In genomic region chr1:109547412-109548320, GRCh38 we compare ENCODE assay signal across 1 cellular context.
TF ChIP-seq lines count a peak whose summit lies in the region.

No MANE protein-coding gene starts in this region.

TF ChIP-seq in K562, 482 proteins besides CTCF, POLR2A, EP300 and RAD21 (continued from another document and continues in another):
- no peak for TF ChIP-seq DDX20 (tag; IDR thresholded peaks at IDR 0.05; ENCODE audit: low read depth)
- no peak for TF ChIP-seq ZNF583 (CRISPR knock-in tag; IDR thresholded peaks at IDR 0.05)
- no peak for TF ChIP-seq POU5F1 (IDR thresholded peaks at IDR 0.05; ENCODE audit: borderline replicate concordance, low read depth, low read length, partially characterized antibody)
- no peak for TF ChIP-seq MIER1 (IDR thresholded peaks at IDR 0.05; ENCODE audit: low read depth)
- no peak for TF ChIP-seq MYBL2 (IDR thresholded peaks at IDR 0.05; ENCODE audit: low read depth)
- TF ChIP-seq MYBL2 (CRISPR knock-in tag; IDR thresholded peaks at IDR 0.05; ENCODE audit: borderline replicate concordance), result no peak
- TF ChIP-seq JUNB (CRISPR knock-in tag; conservative IDR thresholded peaks at IDR 0.05), result no peak
- TF ChIP-seq HNRNPLL (IDR thresholded peaks at IDR 0.05; ENCODE audit: low read depth, low read length, poor library complexity, severe bottlenecking), result peak; percentile 69
- TF ChIP-seq ELK1 (CRISPR knock-in tag; IDR thresholded peaks at IDR 0.05), result no peak
- TF ChIP-seq HES1 (IDR thresholded peaks at IDR 0.05; ENCODE audit: low read depth), result 0 out of 2 replicates have a peak, but pooled peaks have one; percentile 58
- no peak for TF ChIP-seq MTA1 (IDR thresholded peaks at IDR 0.05; ENCODE audit: borderline replicate concordance)
- no peak for TF ChIP-seq RCOR1 (IDR thresholded peaks at IDR 0.05; ENCODE audit: borderline replicate concordance in 1 of 2, low read depth in 2 of 2, low read length in 2 of 2)
- TF ChIP-seq BHLHE40 (IDR thresholded peaks at IDR 0.05; ENCODE audit: low read length), result no peak
- no peak for TF ChIP-seq TRIM25 (IDR thresholded peaks at IDR 0.05; ENCODE audit: borderline replicate concordance)
- no peak for TF ChIP-seq ZNF449 (CRISPR knock-in tag; IDR thresholded peaks at IDR 0.05)
- no peak for TF ChIP-seq BCOR (IDR thresholded peaks at IDR 0.05)
- TF ChIP-seq GABPA (tag; conservative IDR thresholded peaks at IDR 0.05; ENCODE audit: low read depth), result no peak
- TF ChIP-seq YY1 (IDR thresholded peaks at IDR 0.05; ENCODE audit: borderline replicate concordance in 1 of 3, control insufficient read depth in 1 of 3, extremely low read depth in 1 of 3, insufficient read depth in 3 of 3, insufficient read length in 1 of 3, insufficient replicate concordance in 2 of 3, low read depth in 1 of 3, low read length in 2 of 3), result peak in 1 of 3 experiments; percentile 50
- no peak for TF ChIP-seq HDGF (IDR thresholded peaks at IDR 0.05)
- TF ChIP-seq ESRRB (CRISPR knock-in tag; IDR thresholded peaks at IDR 0.05; ENCODE audit: borderline replicate concordance), result no peak
- no peak for TF ChIP-seq STAT6 (CRISPR knock-in tag; IDR thresholded peaks at IDR 0.05)
- no peak for TF ChIP-seq SNAPC5 (CRISPR knock-in tag; IDR thresholded peaks at IDR 0.05)
- TF ChIP-seq ZNF3 (CRISPR knock-in tag; IDR thresholded peaks at IDR 0.05), result no peak
- TF ChIP-seq ZNF589 (CRISPR knock-in tag; IDR thresholded peaks at IDR 0.05; ENCODE audit: low read depth), result no peak
- no peak for TF ChIP-seq KDM2B (CRISPR knock-in tag; IDR thresholded peaks at IDR 0.05)
- no peak for TF ChIP-seq FOXP1 (CRISPR knock-in tag; IDR thresholded peaks at IDR 0.05)
- TF ChIP-seq GATA2 (CRISPR knock-in tag; IDR thresholded peaks at IDR 0.05), result 0 out of 2 replicates have a peak, but pooled peaks have one; percentile 7
- TF ChIP-seq ZNF740 (CRISPR knock-in tag; IDR thresholded peaks at IDR 0.05), result no peak
- TF ChIP-seq ZNF740 (tag; IDR thresholded peaks at IDR 0.05), result no peak
- TF ChIP-seq ZNF174 (CRISPR knock-in tag; IDR thresholded peaks at IDR 0.05), result no peak
- TF ChIP-seq TFE3 (CRISPR knock-in tag; IDR thresholded peaks at IDR 0.05), result no peak
- TF ChIP-seq TCF3 (CRISPR knock-in tag; IDR thresholded peaks at IDR 0.05), result 0 out of 2 replicates have a peak, but pooled peaks have one; percentile 3
- TF ChIP-seq NFIC (IDR thresholded peaks at IDR 0.05), result 0 out of 2 replicates have a peak, but pooled peaks have one; percentile 29
- no peak for TF ChIP-seq TAF15 (IDR thresholded peaks at IDR 0.05; ENCODE audit: low read depth, low read length)
- TF ChIP-seq MLLT1 (IDR thresholded peaks at IDR 0.05), result 0 out of 4 replicates have a peak, but pooled peaks of 1 of the 2 experiments have one; percentile 12
- peak in 1 of 2 experiments; percentile 29 for TF ChIP-seq AFF1 (IDR thresholded peaks at IDR 0.05; ENCODE audit: low read depth in 1 of 2, partially characterized antibody in 2 of 2)
- TF ChIP-seq THRB (CRISPR knock-in tag; conservative IDR thresholded peaks at IDR 0.05), result no peak
- TF ChIP-seq ZNF384 (IDR thresholded peaks at IDR 0.05; ENCODE audit: low read depth, low read length), result no peak
- no peak for TF ChIP-seq ZNF586 (CRISPR knock-in tag; conservative IDR thresholded peaks at IDR 0.05)
- no peak for TF ChIP-seq CREB5 (CRISPR knock-in tag; IDR thresholded peaks at IDR 0.05)
- TF ChIP-seq PPARD (CRISPR knock-in tag; IDR thresholded peaks at IDR 0.05), result 0 out of 2 replicates have a peak, but pooled peaks have one; percentile 6
- TF ChIP-seq ZNF274 (IDR thresholded peaks at IDR 0.05; ENCODE audit: borderline replicate concordance, low read depth, low read length), result no peak
- no peak for TF ChIP-seq L3MBTL2 (IDR thresholded peaks at IDR 0.05)
- no peak for TF ChIP-seq NFYB (IDR thresholded peaks at IDR 0.05; ENCODE audit: extremely low read depth, insufficient read length)
